ENCODE assay signal across 18 cellular contexts in genomic region chr16:55526448-55526847, GRCh38. TPM values are rescaled to one million over a fixed set of nuclear protein-coding genes. Genes with fewer than 3 reads are reported as not detected.
DNase-seq lines count a peak whose midpoint lies in the region; ATAC-seq, FAIRE-seq and TF ChIP-seq lines count a peak whose summit lies in the region.
"Had no signal": no experiment of that assay in that cellular context is flagged by ENCODE, and none has a peak within 500 bp of the region (broad histone marks: within the 10 kb centered on the region; RNA-seq: fewer than 3 reads in every experiment).

No MANE protein-coding gene starts in this region.

- no peaks in the 10 kb centered on the region for H3K36me3 ChIP-seq in adipocyte (ENCODE audit: control insufficient read depth, insufficient read depth, low read length, severe bottlenecking)

- H3K9me3 ChIP-seq in adipocyte (ENCODE audit: control insufficient read depth, low read length): peaks cover 10% of the 10 kb centered on the region

- TF ChIP-seq CTCF in epithelial cell of esophagus (IDR thresholded peaks at IDR 0.05; ENCODE audit: insufficient read depth, low read depth, low read length, missing control alignments): no peak

- no peaks in the 10 kb centered on the region for H3K27me3 ChIP-seq in adipocyte (replicated peaks; ENCODE audit: control insufficient read depth, insufficient read depth, low read length)

- no peak for DNase-seq in H54 (ENCODE audit: insufficient read length, low spot score)
- peak; percentile 27 for DNase-seq in adipocyte (ENCODE audit: low read depth)
- DNase-seq in epithelial cell of esophagus (ENCODE audit: low read depth): peak; percentile 51
- peak; percentile 65 for DNase-seq in pulmonary artery endothelial cell (ENCODE audit: low read depth, low spot score)
- no peak for DNase-seq in activated CD4-positive, alpha-beta T cell treated with anti-CD3 and anti-CD28 coated beads for 48 hours
- no peak for DNase-seq in NCI-H748 treated with DMSO at 0.1 percent for 48 hours (lab: John Stamatoyannopoulos, UW)
- DNase-seq in SK-N-DZ (ENCODE audit: low spot score): no peak
- DNase-seq: AML-193, COR-L47, EL, NCI-H1048, NCI-H146, NCI-H2081 treated with DMSO at 0.1 percent for 48 hours, NCI-H524, Right ventricle myocardium superior had no signal

- FAIRE-seq in H54 (lab: Jason Lieb, UNC): peak; percentile 75
- FAIRE-seq: K562 had no signal

- no peak overlapping the region for H3K4me3 ChIP-seq in adipocyte (ENCODE audit: low read length)
- H3K4me3 ChIP-seq in epithelial cell of esophagus (ENCODE audit: low read length): no peak overlapping the region
- H3K4me3 ChIP-seq: K562 had no signal

- TF ChIP-seq POLR2A in H54 (IDR thresholded peaks at IDR 0.05; ENCODE audit: low read depth, low read length): no peak

- ATAC-seq in HG02759 (IDR thresholded peaks at IDR 0.05; ENCODE audit: unreplicated experiment): no peak
- ATAC-seq: HCT116, K562 had no signal

- H3K4me1 ChIP-seq in adipocyte (ENCODE audit: control insufficient read depth, insufficient read depth, low read length): peaks cover 8% of the 10 kb centered on the region

- H3K9ac ChIP-seq in adipocyte (ENCODE audit: low read length): no peak overlapping the region

RNA-seq across cellular contexts. Expression of gene LPCAT2, which starts 17.6 kb away (rescaled TPM):
- total RNA-seq in pulmonary artery endothelial cell: 22.9 and 46.5 TPM in 2 replicates
- polyA plus RNA-seq in SK-N-DZ (2014; cell fraction: cytosol; rRNA removed): not detected in 2 replicates
- polyA plus RNA-seq in SK-N-DZ (2014; cell fraction: nucleus; rRNA removed): 1.9 TPM in 1 of 2 replicates, not detected in the other

RNA-seq across cellular contexts. Expression of gene CAPNS2, which starts 40.0 kb away (rescaled TPM):
- total RNA-seq in pulmonary artery endothelial cell: 0.66 and 1.9 TPM in 2 replicates
- not detected in 2 replicates for polyA plus RNA-seq in SK-N-DZ (2014; cell fraction: cytosol; rRNA removed)
- not detected in 2 replicates for polyA plus RNA-seq in SK-N-DZ (2014; cell fraction: nucleus; rRNA removed)
- total RNA-seq: Right ventricle myocardium superior had no signal

RNA-seq across cellular contexts. Expression of gene MMP2, which starts 47.5 kb away (rescaled TPM):
- total RNA-seq in pulmonary artery endothelial cell: 214 and 219 TPM in 2 replicates
- polyA plus RNA-seq in SK-N-DZ (2014; cell fraction: cytosol; rRNA removed): 24.5 and 26.4 TPM in 2 replicates
- 13.4 and 22.8 TPM in 2 replicates for polyA plus RNA-seq in SK-N-DZ (2014; cell fraction: nucleus; rRNA removed)
- polyA plus RNA-seq: K562 had no signal

Comparison
In these comparisons a context has a peak if more than half of its experiments do, and no peak if none do; other contexts are left out.
1. DNase-seq: peak in adipocyte (single experiment), epithelial cell of esophagus (single experiment) and pulmonary artery endothelial cell (single experiment); none in H54 (single experiment), activated CD4-positive, alpha-beta T cell treated with anti-CD3 and anti-CD28 coated beads for 48 hours (single experiment), NCI-H748 treated with DMSO at 0.1 percent for 48 hours (single experiment) and SK-N-DZ (single experiment).